23 cellular contexts compared by ENCODE assay signal in the genomic region with DNA sequence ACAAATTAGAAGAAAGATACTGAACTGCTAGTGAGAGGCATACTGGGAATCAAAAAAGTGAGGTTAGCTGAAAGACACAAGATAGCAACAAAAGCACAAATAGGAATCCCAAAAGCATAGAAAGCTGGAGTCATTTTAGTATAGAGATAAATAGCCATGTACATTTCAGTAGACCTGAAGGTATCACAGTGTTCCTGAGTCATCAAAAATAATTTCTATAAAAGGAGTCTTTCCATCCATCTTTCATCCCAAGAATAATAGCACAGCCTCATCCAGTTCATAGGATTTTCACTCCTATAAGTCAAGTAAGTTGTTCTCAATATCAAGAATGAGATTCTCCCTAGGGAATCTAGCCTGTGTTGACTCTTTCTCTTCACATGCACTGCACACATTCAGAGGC.
DNase-seq lines count a peak whose midpoint lies in the region; ATAC-seq and TF ChIP-seq lines count a peak whose summit lies in the region.
"Had no signal": no experiment of that assay in that cellular context is flagged by ENCODE, and none has a peak within 500 bp of the region (broad histone marks: within the 10 kb centered on the region; RNA-seq: fewer than 3 reads in every experiment).

No MANE protein-coding gene starts in this region.

- H3K4me3 ChIP-seq in BLaER1 treated with 17β-estradiol and CSF1 and Interleukin-3, amounts not matched to agents 10 nM and 100 nM = no peak overlapping the region
- H3K4me3 ChIP-seq in KMS-11 (IDR thresholded peaks at IDR 0.05; ENCODE audit: insufficient read depth, low read depth, low read length) (no peak overlapping the region), SK-N-MC (0 out of 2 replicates have a peak overlapping the region, but pooled peaks have one; percentile 3), right cardiac atrium (ENCODE audit: low read length) (no peak overlapping the region), OCI-LY7 (ENCODE audit: low read depth, low read length, poor library complexity, severe bottlenecking) (no peak overlapping the region)
- H3K4me3 ChIP-seq: lung, prostate gland had no signal

- ATAC-seq in right cardiac atrium = no peak
- ATAC-seq: SK-N-SH treated with all-trans-retinoic acid at 6 μM for 48 hours had no signal

- H3K36me3 ChIP-seq in BLaER1 treated with 17β-estradiol and CSF1 and Interleukin-3, amounts not matched to agents 10 nM and 100 nM = no peaks in the 10 kb centered on the region
- H3K36me3 ChIP-seq in KMS-11 (ENCODE audit: insufficient read depth) = no peaks in the 10 kb centered on the region
- H3K36me3 ChIP-seq in SK-N-MC (ENCODE audit: insufficient read depth, low read length) = no peaks in the 10 kb centered on the region
- H3K36me3 ChIP-seq in OCI-LY7 (ENCODE audit: insufficient read depth, low read length) = no peaks in the 10 kb centered on the region
- H3K36me3 ChIP-seq: prostate gland had no signal

- CTCF ChIA-PET in OCI-LY7 (lab: Charles Lee; ENCODE audit: unreplicated experiment) = no interaction called here

- H3K9ac ChIP-seq in BLaER1 treated with 17β-estradiol and CSF1 and Interleukin-3, amounts not matched to agents 10 nM and 100 nM = no peak overlapping the region
- no peak overlapping the region for H3K9ac ChIP-seq in KMS-11
- H3K9ac ChIP-seq in SK-N-MC (ENCODE audit: insufficient read length) = no peak overlapping the region

- DNase-seq in SK-N-MC (ENCODE audit: low read depth, low spot score) (peak; percentile 39), mesothelial cell of epicardium (ENCODE audit: low spot score in 2 of 2, unreplicated experiment in 2 of 2) (no peak), right cardiac atrium (no peak), OCI-LY7 (ENCODE audit: low spot score) (no peak), amygdala (lab: John Stamatoyannopoulos, UW) (no peak), SHP77 (lab: John Stamatoyannopoulos, UW) (no peak)
- DNase-seq: activated CD4-positive, alpha-beta T cell treated with anti-CD3 and anti-CD28 coated beads, Interleukin-2, amount 10 ng/mL, durations not matched to agents 7 days and 5 days; activated naive CD4-positive, alpha-beta T cell treated with anti-CD3 and anti-CD28 coated beads for 36 hours; CD8-positive, alpha-beta memory T cell; central memory CD4-positive, alpha-beta T cell; GOT3; head of caudate nucleus; kidney glomerular epithelial cell; NCI-H1092 treated with DMSO at 0.1 percent for 48 hours; NCI-H2081 treated with DMSO at 0.1 percent for 48 hours; RPMI8226 had no signal

- peaks cover 12 to 52% (median 43%) of the 10 kb centered on the region in 10 experiments for H3K4me1 ChIP-seq in BLaER1 treated with 17β-estradiol and CSF1 and Interleukin-3, amounts not matched to agents 10 nM and 100 nM
- H3K4me1 ChIP-seq in KMS-11 (ENCODE audit: low read depth, poor library complexity, severe bottlenecking) (peaks cover 24% of the 10 kb centered on the region), right cardiac atrium (ENCODE audit: control insufficient read depth, insufficient read depth, low read length) (no peaks in the 10 kb centered on the region), OCI-LY7 (ENCODE audit: insufficient read depth, low read length, poor library complexity, severe bottlenecking) (no peaks in the 10 kb centered on the region)
- H3K4me1 ChIP-seq: prostate gland had no signal

- H3K4me1 Mint-ChIP-seq in mesothelial cell of epicardium = peaks cover 37% of the 10 kb centered on the region

- POLR2A ChIA-PET in OCI-LY7 (lab: Charles Lee) = interaction anchor here (0.6 to 0.9 kb wide), 3 partner anchors 30 to 898 kb away, joined by 3 read pairs; no protein-coding TSS in a partner anchor

- no peak for TF ChIP-seq CTCF in KMS-11 (conservative IDR thresholded peaks at IDR 0.05; ENCODE audit: low read depth, low read length)
- TF ChIP-seq CTCF in mesothelial cell of epicardium (IDR thresholded peaks at IDR 0.05; ENCODE audit: unreplicated experiment) = no peak
- TF ChIP-seq CTCF in OCI-LY7 (conservative IDR thresholded peaks at IDR 0.05; ENCODE audit: low read length) = no peak

- H3K9me2 ChIP-seq in OCI-LY7 (ENCODE audit: insufficient read depth, low read length) = no peaks in the 10 kb centered on the region

- no TSS peak for BruUV-seq in OCI-LY7 (replicated peaks; lab: Mats Ljungman, UMichigan)

- peak overlapping the region; percentile 87 for H3K27ac Mint-ChIP-seq in mesothelial cell of epicardium
- H3K27ac Mint-ChIP-seq: activated CD4-positive, alpha-beta T cell treated with anti-CD3 and anti-CD28 coated beads, Interleukin-2, amount 10 ng/mL, durations not matched to agents 7 days and 5 days; activated naive CD4-positive, alpha-beta T cell treated with anti-CD3 and anti-CD28 coated beads for 36 hours; type B pancreatic cell had no signal

- no peak overlapping the region for H3K4me3 Mint-ChIP-seq in mesothelial cell of epicardium
- H3K4me3 Mint-ChIP-seq: activated CD4-positive, alpha-beta T cell treated with anti-CD3 and anti-CD28 coated beads, Interleukin-2, amount 10 ng/mL, durations not matched to agents 7 days and 5 days; activated naive CD4-positive, alpha-beta T cell treated with anti-CD3 and anti-CD28 coated beads for 36 hours; type B pancreatic cell had no signal

- H3K27me3 Mint-ChIP-seq in mesothelial cell of epicardium (ENCODE audit: low read depth) = no peaks in the 10 kb centered on the region

- no peaks in the 10 kb centered on the region for H3K79me2 ChIP-seq in KMS-11 (ENCODE audit: insufficient read depth, low read depth)
- no peaks in the 10 kb centered on the region for H3K79me2 ChIP-seq in OCI-LY7 (ENCODE audit: insufficient read depth, low read depth, low read length)

- H3K9me3 Mint-ChIP-seq in mesothelial cell of epicardium = no peaks in the 10 kb centered on the region
- H3K9me3 Mint-ChIP-seq: activated CD4-positive, alpha-beta T cell treated with anti-CD3 and anti-CD28 coated beads, Interleukin-2, amount 10 ng/mL, durations not matched to agents 7 days and 5 days; activated naive CD4-positive, alpha-beta T cell treated with anti-CD3 and anti-CD28 coated beads for 36 hours; CD8-positive, alpha-beta memory T cell; type B pancreatic cell had no signal

- H3K9me3 ChIP-seq in BLaER1 treated with 17β-estradiol and CSF1 and Interleukin-3, amounts not matched to agents 10 nM and 100 nM (replicated peaks in 1 of 11) = no peaks in the 10 kb centered on the region
- H3K9me3 ChIP-seq in SK-N-MC (ENCODE audit: low read depth, low read length) = no peaks in the 10 kb centered on the region
- H3K9me3 ChIP-seq in right cardiac atrium (ENCODE audit: control insufficient read depth, low read length) = no peaks in the 10 kb centered on the region
- no peaks in the 10 kb centered on the region for H3K9me3 ChIP-seq in OCI-LY7 (ENCODE audit: low read length)
- H3K9me3 ChIP-seq: prostate gland had no signal

- H3K27ac ChIP-seq in BLaER1 treated with 17β-estradiol and CSF1 and Interleukin-3, amounts not matched to agents 10 nM and 100 nM = no peak overlapping the region
- no peak overlapping the region for H3K27ac ChIP-seq in KMS-11
- H3K27ac ChIP-seq in SK-N-MC = peak overlapping the region; percentile 73
- H3K27ac ChIP-seq in right cardiac atrium (ENCODE audit: low read length) = no peak overlapping the region
- H3K27ac ChIP-seq in OCI-LY7 (ENCODE audit: low read depth, low read length, poor library complexity, severe bottlenecking) = no peak overlapping the region
- H3K27ac ChIP-seq: prostate gland, VCaP had no signal

- peak overlapping the region in 10 of 11 experiments; percentile 44 to 82 (median 69); a peak in 20 of 22 replicates for H3K4me2 ChIP-seq in BLaER1 treated with 17β-estradiol and CSF1 and Interleukin-3, amounts not matched to agents 10 nM and 100 nM
- H3K4me2 ChIP-seq in KMS-11 (peak overlapping the region; percentile 22; the same call in 1 of the 2 replicates), OCI-LY7 (ENCODE audit: low read length) (no peak overlapping the region)

- intact Hi-C loops in right cardiac atrium (cut with DNase I) = loop anchor here in 2 of 4 donors (10.0 kb wide), 2 partner anchors 62 to 92 kb away; no protein-coding TSS in a partner anchor
- intact Hi-C loops in OCI-LY7 (cut with micrococcal nuclease; ENCODE audit: unreplicated experiment) = no loop called here

- peaks cover 0 to 4% (median 0%) of the 10 kb centered on the region in 11 experiments; a peak in 1 of 22 replicates for H4K20me1 ChIP-seq in BLaER1 treated with 17β-estradiol and CSF1 and Interleukin-3, amounts not matched to agents 10 nM and 100 nM
- H4K20me1 ChIP-seq in KMS-11 (ENCODE audit: insufficient read depth) (no peaks in the 10 kb centered on the region), OCI-LY7 (ENCODE audit: insufficient read depth, low read length) (no peaks in the 10 kb centered on the region)

- H2AFZ ChIP-seq in KMS-11 (ENCODE audit: low read depth) (no peak overlapping the region), OCI-LY7 (ENCODE audit: low read length) (no peak overlapping the region)

- no peaks in the 10 kb centered on the region for H3K36me3 Mint-ChIP-seq in mesothelial cell of epicardium
- H3K36me3 Mint-ChIP-seq: type B pancreatic cell had no signal

- no peaks in the 10 kb centered on the region for H3K27me3 ChIP-seq in BLaER1 treated with 17β-estradiol and CSF1 and Interleukin-3, amounts not matched to agents 10 nM and 100 nM
- H3K27me3 ChIP-seq in KMS-11 (ENCODE audit: insufficient read depth, low read depth) (peaks cover 3% of the 10 kb centered on the region; the same call in 1 of the 2 replicates), right cardiac atrium (ENCODE audit: control insufficient read depth, insufficient read depth) (no peaks in the 10 kb centered on the region)
